Comparison of ENCODE assay signal across 11 cellular contexts in the genomic region with DNA sequence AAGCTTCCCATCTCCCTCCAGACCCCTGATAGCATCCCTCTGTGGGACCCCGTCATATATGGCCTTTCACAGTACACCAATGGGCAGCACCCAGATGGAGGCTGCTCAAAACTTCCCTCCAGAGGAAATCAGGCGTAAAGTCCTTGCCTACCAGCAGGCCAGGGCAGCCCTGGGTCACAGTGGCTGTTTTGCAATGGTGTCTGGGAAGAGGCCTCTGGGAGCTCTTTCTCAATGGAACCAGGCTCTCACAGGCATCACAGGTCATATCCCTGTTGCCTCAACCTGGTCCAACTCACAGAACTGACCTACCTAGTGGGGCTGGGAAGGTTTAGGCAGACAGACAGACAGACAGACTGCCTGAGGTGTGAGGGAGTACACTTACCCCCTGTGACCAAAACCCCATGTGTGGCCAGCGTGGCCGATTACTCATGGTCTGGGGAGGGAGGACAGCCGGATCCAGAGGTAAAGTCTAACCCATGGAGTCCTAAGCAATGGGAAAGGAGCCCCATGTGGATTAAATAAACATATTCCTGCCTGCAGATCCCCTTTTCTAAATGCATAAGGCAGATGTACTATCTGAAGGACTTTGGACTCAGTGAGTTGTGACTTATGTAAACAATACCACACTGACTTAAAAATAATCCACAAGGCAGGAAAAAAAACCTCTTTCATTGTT. TPM values are rescaled to one million over a fixed set of nuclear protein-coding genes. Genes with fewer than 3 reads are reported as not detected.
DNase-seq lines count a peak whose midpoint lies in the region; ATAC-seq and TF ChIP-seq lines count a peak whose summit lies in the region.
"Had no signal": no experiment of that assay in that cellular context is flagged by ENCODE, and none has a peak within 500 bp of the region (broad histone marks: within the 10 kb centered on the region; RNA-seq: fewer than 3 reads in every experiment).

No MANE protein-coding gene starts in this region.

- H3K4me1 Mint-ChIP-seq in stimulated activated naive B cell treated with anti-CD40 and anti-IgM and Interleukin-4, amounts not matched to agents 10 μg/mL and 1 μg/mL and 100 μg/mL, for 72 hours, result peaks cover 8 to 13% of the 10 kb centered on the region in 2 donors
- H3K4me1 Mint-ChIP-seq in activated CD4-positive, alpha-beta T cell treated with anti-CD3 and anti-CD28 coated beads, Interleukin-2, amount 10 ng/mL, durations not matched to agents 7 days and 5 days, result no peaks in the 10 kb centered on the region

- H3K4me3 Mint-ChIP-seq in stimulated activated naive B cell treated with anti-CD40 and anti-IgM and Interleukin-4, amounts not matched to agents 10 μg/mL and 1 μg/mL and 100 μg/mL, for 72 hours, result no peak overlapping the region
- H3K4me3 Mint-ChIP-seq in activated CD4-positive, alpha-beta T cell treated with anti-CD3 and anti-CD28 coated beads, Interleukin-2, amount 10 ng/mL, durations not matched to agents 7 days and 5 days, result no peak overlapping the region
- H3K4me3 Mint-ChIP-seq: type B pancreatic cell had no signal

- ATAC-seq in stimulated activated naive B cell treated with anti-CD40 and anti-IgM and Interleukin-4, amounts not matched to agents 10 μg/mL and 1 μg/mL and 100 μg/mL, for 72 hours (replicated peaks), result no peak
- no peak for ATAC-seq in GM18519 (IDR thresholded peaks at IDR 0.05; ENCODE audit: low FRiP score, unreplicated experiment)

- no peak for TF ChIP-seq CTCF in brain microvascular endothelial cell (IDR thresholded peaks at IDR 0.05; ENCODE audit: low read depth, low read length, missing control alignments)

- no peak overlapping the region for H3K27ac ChIP-seq in brain microvascular endothelial cell

- H3K4me3 ChIP-seq in brain microvascular endothelial cell (ENCODE audit: low read depth, low read length), result no peak overlapping the region

- in situ Hi-C loops in brain microvascular endothelial cell (cut with HindIII; ENCODE audit: low pct_ligation_motif_present, low sequenced_read_pairs), result no loop called here

- DNase-seq in ELR (ENCODE audit: low read depth), result peak; percentile 48
- DNase-seq in NCI-H146 (lab: John Stamatoyannopoulos, UW), result peak; percentile 81
- peak; percentile 32 for DNase-seq in brain microvascular endothelial cell
- peak; percentile 77 for DNase-seq in myocyte (ENCODE audit: low read depth)
- no peak for DNase-seq in stimulated activated naive B cell treated with anti-CD40 and anti-IgM and Interleukin-4, amounts not matched to agents 10 μg/mL and 1 μg/mL and 100 μg/mL, for 72 hours
- no peak for DNase-seq in NCI-H1092 (lab: John Stamatoyannopoulos, UW)
- no peak for DNase-seq in activated CD4-positive, alpha-beta T cell treated with anti-CD3 and anti-CD28 coated beads, Interleukin-2, amount 10 ng/mL, durations not matched to agents 7 days and 5 days
- DNase-seq: activated naive CD4-positive, alpha-beta T cell treated with Interleukin-2 at 50 U/mL for 16 hours; NCI-H2171 treated with DMSO at 0.1 percent for 48 hours had no signal

- H3K36me3 ChIP-seq in brain microvascular endothelial cell (replicated peaks), result no peaks in the 10 kb centered on the region

- no peaks in the 10 kb centered on the region for H3K36me3 Mint-ChIP-seq in stimulated activated naive B cell treated with anti-CD40 and anti-IgM and Interleukin-4, amounts not matched to agents 10 μg/mL and 1 μg/mL and 100 μg/mL, for 72 hours
- H3K36me3 Mint-ChIP-seq in activated CD4-positive, alpha-beta T cell treated with anti-CD3 and anti-CD28 coated beads, Interleukin-2, amount 10 ng/mL, durations not matched to agents 7 days and 5 days (ENCODE audit: low read depth), result no peaks in the 10 kb centered on the region
- H3K36me3 Mint-ChIP-seq: type B pancreatic cell had no signal

- no peaks in the 10 kb centered on the region for H3K9me3 Mint-ChIP-seq in stimulated activated naive B cell treated with anti-CD40 and anti-IgM and Interleukin-4, amounts not matched to agents 10 μg/mL and 1 μg/mL and 100 μg/mL, for 72 hours
- H3K9me3 Mint-ChIP-seq in activated CD4-positive, alpha-beta T cell treated with anti-CD3 and anti-CD28 coated beads, Interleukin-2, amount 10 ng/mL, durations not matched to agents 7 days and 5 days, result no peaks in the 10 kb centered on the region
- H3K9me3 Mint-ChIP-seq: type B pancreatic cell had no signal

- peaks cover 3% of the 10 kb centered on the region for H3K27me3 ChIP-seq in brain microvascular endothelial cell (replicated peaks)

- POLR2A ChIA-PET in activated CD4-positive, alpha-beta T cell treated with anti-CD3 and anti-CD28 coated beads, Interleukin-2, amount 10 ng/mL, durations not matched to agents 7 days and 5 days (lab: Charles Lee), result no interaction called here

- peaks cover 21 to 32% of the 10 kb centered on the region in 2 donors for H3K27me3 Mint-ChIP-seq in stimulated activated naive B cell treated with anti-CD40 and anti-IgM and Interleukin-4, amounts not matched to agents 10 μg/mL and 1 μg/mL and 100 μg/mL, for 72 hours
- H3K27me3 Mint-ChIP-seq in activated CD4-positive, alpha-beta T cell treated with anti-CD3 and anti-CD28 coated beads, Interleukin-2, amount 10 ng/mL, durations not matched to agents 7 days and 5 days, result peaks cover 9% of the 10 kb centered on the region

- H3K27ac Mint-ChIP-seq in stimulated activated naive B cell treated with anti-CD40 and anti-IgM and Interleukin-4, amounts not matched to agents 10 μg/mL and 1 μg/mL and 100 μg/mL, for 72 hours, result no peak overlapping the region
- no peak overlapping the region for H3K27ac Mint-ChIP-seq in activated CD4-positive, alpha-beta T cell treated with anti-CD3 and anti-CD28 coated beads, Interleukin-2, amount 10 ng/mL, durations not matched to agents 7 days and 5 days
- H3K27ac Mint-ChIP-seq: type B pancreatic cell had no signal

- CTCF ChIA-PET in activated CD4-positive, alpha-beta T cell treated with anti-CD3 and anti-CD28 coated beads, Interleukin-2, amount 10 ng/mL, durations not matched to agents 7 days and 5 days (lab: Charles Lee), result interaction anchor here (1.0 to 1.6 kb wide), 2 partner anchors 8 to 11 kb away, joined by 3 to 7 read pairs; no protein-coding TSS in a partner anchor

RNA-seq across cellular contexts. Expression of a gene that starts 58.2 kb away (rescaled TPM):
- 23.5 and 36.2 TPM in 2 replicates for total RNA-seq in myocyte
- 23.2 TPM for polyA plus RNA-seq in myocyte (2012)
- 10 to 100 TPM; 11.1 to 11.2 TPM for total RNA-seq in activated CD4-positive, alpha-beta T cell treated with anti-CD3 and anti-CD28 coated beads, Interleukin-2, amount 10 ng/mL, durations not matched to agents 7 days and 5 days

Comparison
In these comparisons a context has a peak if more than half of its experiments do, and no peak if none do; other contexts are left out.
1. DNase-seq: peak in ELR (single experiment), NCI-H146 (single experiment), brain microvascular endothelial cell (single experiment) and myocyte (single experiment); none in stimulated activated naive B cell treated with anti-CD40 and anti-IgM and Interleukin-4, amounts not matched to agents 10 μg/mL and 1 μg/mL and 100 μg/mL, for 72 hours (single experiment), NCI-H1092 (single experiment) and activated CD4-positive, alpha-beta T cell treated with anti-CD3 and anti-CD28 coated beads, Interleukin-2, amount 10 ng/mL, durations not matched to agents 7 days and 5 days (single experiment).